Comparison of ENCODE assay signal across 22 cellular contexts in the genomic region with DNA sequence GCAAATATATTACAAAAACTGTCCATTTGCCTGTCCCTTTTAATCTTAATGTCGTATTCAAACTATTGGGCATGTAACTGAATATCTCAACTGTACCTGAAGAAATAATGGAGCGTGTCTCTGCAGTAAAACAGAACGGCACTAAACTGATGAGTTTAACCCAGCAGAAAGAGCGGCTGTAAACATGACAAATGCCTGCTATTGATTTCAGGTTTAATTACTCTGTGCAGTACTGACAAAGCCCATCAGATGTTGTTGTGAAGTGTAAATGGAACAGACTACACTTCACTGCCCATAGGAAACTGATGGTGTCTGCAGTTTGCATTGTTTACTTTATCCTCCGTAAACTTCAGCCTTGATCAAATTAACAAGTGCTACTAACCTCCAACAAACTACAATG.
A peak's percentile ranks its signal among the peaks of the same experiment; 100 is the strongest.
DNase-seq lines count a peak whose midpoint lies in the region; ATAC-seq and TF ChIP-seq lines count a peak whose summit lies in the region.
"Had no signal": no experiment of that assay in that cellular context is flagged by ENCODE, and none has a peak within 500 bp of the region (broad histone marks: within the 10 kb centered on the region; RNA-seq: fewer than 3 reads in every experiment).

No MANE protein-coding gene starts in this region.

- no peak overlapping the region for H3K27ac Mint-ChIP-seq in GM23338
- H3K27ac Mint-ChIP-seq: activated B cell treated with CpG ODN at 0.5 μM for 24 hours; activated CD8-positive, alpha-beta T cell treated with anti-CD3 and anti-CD28 coated beads, Interleukin-2, amount 10 ng/mL, durations not matched to agents 7 days and 5 days; activated naive CD4-positive, alpha-beta T cell treated with anti-CD3 and anti-CD28 coated beads, Interleukin-2, amount 50 U/mL, for 24 hours; brain; CD8-positive, alpha-beta memory T cell; naive thymus-derived CD4-positive, alpha-beta T cell; T-helper 17 cell had no signal

- H3F3A ChIP-seq in GM23338 (replicated peaks; ENCODE audit: low read depth), result no peaks in the 10 kb centered on the region

- TF ChIP-seq CTCF in GM23338 (conservative IDR thresholded peaks at IDR 0.05; ENCODE audit: low read depth in 2 of 2), result no peak
- TF ChIP-seq CTCF in esophagus muscularis mucosa (IDR thresholded peaks at IDR 0.05), result no peak

- H3K4me2 ChIP-seq in GM23338, result no peak overlapping the region

- no peak for TF ChIP-seq EP300 in esophagus muscularis mucosa (IDR thresholded peaks at IDR 0.05)

- H4K20me1 ChIP-seq in GM23338 (replicated peaks; ENCODE audit: insufficient read depth), result no peaks in the 10 kb centered on the region

- H3K4me1 ChIP-seq in GM23338 (ENCODE audit: insufficient read depth), result no peaks in the 10 kb centered on the region
- no peaks in the 10 kb centered on the region for H3K4me1 ChIP-seq in esophagus muscularis mucosa
- H3K4me1 ChIP-seq: parathyroid adenoma had no signal

- H3K9me2 ChIP-seq in GM23338 (ENCODE audit: insufficient read depth), result no peaks in the 10 kb centered on the region

- H3K9me3 ChIP-seq in esophagus muscularis mucosa, result peaks cover 0 to under 1% (median 0%) of the 10 kb centered on the region in 4 donors

- H3K27me3 ChIP-seq in GM23338 (ENCODE audit: insufficient read depth), result no peaks in the 10 kb centered on the region
- no peaks in the 10 kb centered on the region for H3K27me3 ChIP-seq in esophagus muscularis mucosa

- H3K4me3 ChIP-seq in GM23338 (no peak overlapping the region), esophagus muscularis mucosa (no peak overlapping the region)
- H3K4me3 ChIP-seq: coronary artery had no signal

- H3K27me3 Mint-ChIP-seq in GM23338 (ENCODE audit: insufficient read depth, low read depth, poor library complexity), result no peaks in the 10 kb centered on the region
- H3K27me3 Mint-ChIP-seq: activated B cell treated with CpG ODN at 0.5 μM for 24 hours; activated naive CD4-positive, alpha-beta T cell treated with anti-CD3 and anti-CD28 coated beads, Interleukin-2, amount 50 U/mL, for 24 hours; CD8-positive, alpha-beta memory T cell; naive thymus-derived CD4-positive, alpha-beta T cell; T-helper 17 cell had no signal

- H3K36me3 Mint-ChIP-seq in GM23338 (ENCODE audit: low read depth), result no peaks in the 10 kb centered on the region
- H3K36me3 Mint-ChIP-seq: activated naive CD4-positive, alpha-beta T cell treated with anti-CD3 and anti-CD28 coated beads, Interleukin-2, amount 50 U/mL, for 24 hours; brain; CD8-positive, alpha-beta memory T cell; naive thymus-derived CD4-positive, alpha-beta T cell had no signal

- no peaks in the 10 kb centered on the region for H3K79me2 ChIP-seq in GM23338 (replicated peaks; ENCODE audit: insufficient read depth)
- H3K79me2 ChIP-seq: parathyroid adenoma had no signal

- peak overlapping the region; percentile 40; the same call in 1 of the 2 replicates for H2AFZ ChIP-seq in GM23338
- H2AFZ ChIP-seq: parathyroid adenoma had no signal

- no peaks in the 10 kb centered on the region for H3K9me3 Mint-ChIP-seq in GM23338
- H3K9me3 Mint-ChIP-seq: activated B cell treated with CpG ODN at 0.5 μM for 24 hours; activated naive CD4-positive, alpha-beta T cell treated with anti-CD3 and anti-CD28 coated beads, Interleukin-2, amount 50 U/mL, for 24 hours; brain had no signal

- H3K27ac ChIP-seq in GM23338 (ENCODE audit: low read depth), result no peak overlapping the region
- H3K27ac ChIP-seq in esophagus muscularis mucosa (replicated peaks in 1 of 4), result no peak overlapping the region
- H3K27ac ChIP-seq: coronary artery, parathyroid adenoma had no signal

- no peak overlapping the region for H3K4me3 Mint-ChIP-seq in GM23338
- H3K4me3 Mint-ChIP-seq: activated B cell treated with CpG ODN at 0.5 μM for 24 hours; activated CD8-positive, alpha-beta T cell treated with anti-CD3 and anti-CD28 coated beads, Interleukin-2, amount 10 ng/mL, durations not matched to agents 7 days and 5 days; activated naive CD4-positive, alpha-beta T cell treated with anti-CD3 and anti-CD28 coated beads, Interleukin-2, amount 50 U/mL, for 24 hours; brain; CD8-positive, alpha-beta memory T cell; naive thymus-derived CD4-positive, alpha-beta T cell; T-helper 17 cell had no signal

- intact Hi-C loops in esophagus muscularis mucosa (cut with DNase I), result no loop called here

- H3K36me3 ChIP-seq in GM23338 (ENCODE audit: insufficient read depth) (no peaks in the 10 kb centered on the region), esophagus muscularis mucosa (no peaks in the 10 kb centered on the region)

- WGBS in esophagus muscularis mucosa, result 78% methylated on average over 5 of the region's 5 CpGs

- no peaks in the 10 kb centered on the region for H3K4me1 Mint-ChIP-seq in GM23338
- H3K4me1 Mint-ChIP-seq: activated B cell treated with CpG ODN at 0.5 μM for 24 hours; activated naive CD4-positive, alpha-beta T cell treated with anti-CD3 and anti-CD28 coated beads, Interleukin-2, amount 50 U/mL, for 24 hours; CD8-positive, alpha-beta memory T cell; naive thymus-derived CD4-positive, alpha-beta T cell; T-helper 17 cell had no signal

- TF ChIP-seq POLR2A in esophagus muscularis mucosa (IDR thresholded peaks at IDR 0.05; ENCODE audit: low read depth), result no peak

- no peak for ATAC-seq in GM23338
- no peak for ATAC-seq in GM18517 (IDR thresholded peaks at IDR 0.05; ENCODE audit: unreplicated experiment)
- ATAC-seq: activated CD8-positive, alpha-beta T cell treated with anti-CD3 and anti-CD28 coated beads, Interleukin-2, amount 10 ng/mL, durations not matched to agents 7 days and 5 days; naive thymus-derived CD4-positive, alpha-beta T cell; Right ventricle myocardium inferior; T-helper 17 cell had no signal

- no peak for DNase-seq in GM23338 (ENCODE audit: low spot score)
- peak; percentile 82 for DNase-seq in NCI-H146 treated with DMSO at 0.1 percent for 48 hours (lab: John Stamatoyannopoulos, UW; ENCODE audit: unreplicated experiment)
- DNase-seq in NCI-H510A (lab: John Stamatoyannopoulos, UW), result peak; percentile 75
- peak; percentile 90 for DNase-seq in left kidney (ENCODE audit: low read depth, low spot score)
- DNase-seq in esophagus muscularis mucosa (ENCODE audit: extremely low spot score), result no peak
- DNase-seq in stimulated activated CD4-positive, alpha-beta T cell treated with anti-CD3 and anti-CD28 coated beads, Interleukin-1b, Interleukin-23, amount 100 ng/mL, for 48 hours, result no peak
- no peak for DNase-seq in T-helper 2 cell
- DNase-seq: activated B cell treated with CpG ODN at 0.5 μM for 24 hours; activated CD8-positive, alpha-beta T cell treated with anti-CD3 and anti-CD28 coated beads, Interleukin-2, amount 10 ng/mL, durations not matched to agents 7 days and 5 days; activated T-cell treated with anti-CD3 and anti-CD28 coated beads, Interleukin-2, amount 50 U/mL, for 48 hours; CD8-positive, alpha-beta memory T cell; hippocampal formation; KG1; naive thymus-derived CD4-positive, alpha-beta T cell; stimulated activated CD4-positive, alpha-beta T cell treated with anti-CD3 and anti-CD28 coated beads, Interleukin-4, amount 100 ng/mL, for 1 hour; T-helper 17 cell had no signal

TF ChIP-seq in GM23338, 12 proteins besides CTCF, POLR2A, EP300 and RAD21 (continues in another document):
- TF ChIP-seq JUNB (IDR thresholded peaks at IDR 0.05; ENCODE audit: unreplicated experiment), result no peak
- TF ChIP-seq CREB1 (CRISPR knock-in tag; IDR thresholded peaks at IDR 0.05; ENCODE audit: low read depth), result no peak
- TF ChIP-seq STAT1 (IDR thresholded peaks at IDR 0.05; ENCODE audit: unreplicated experiment), result no peak
- TF ChIP-seq, protein P1, sequence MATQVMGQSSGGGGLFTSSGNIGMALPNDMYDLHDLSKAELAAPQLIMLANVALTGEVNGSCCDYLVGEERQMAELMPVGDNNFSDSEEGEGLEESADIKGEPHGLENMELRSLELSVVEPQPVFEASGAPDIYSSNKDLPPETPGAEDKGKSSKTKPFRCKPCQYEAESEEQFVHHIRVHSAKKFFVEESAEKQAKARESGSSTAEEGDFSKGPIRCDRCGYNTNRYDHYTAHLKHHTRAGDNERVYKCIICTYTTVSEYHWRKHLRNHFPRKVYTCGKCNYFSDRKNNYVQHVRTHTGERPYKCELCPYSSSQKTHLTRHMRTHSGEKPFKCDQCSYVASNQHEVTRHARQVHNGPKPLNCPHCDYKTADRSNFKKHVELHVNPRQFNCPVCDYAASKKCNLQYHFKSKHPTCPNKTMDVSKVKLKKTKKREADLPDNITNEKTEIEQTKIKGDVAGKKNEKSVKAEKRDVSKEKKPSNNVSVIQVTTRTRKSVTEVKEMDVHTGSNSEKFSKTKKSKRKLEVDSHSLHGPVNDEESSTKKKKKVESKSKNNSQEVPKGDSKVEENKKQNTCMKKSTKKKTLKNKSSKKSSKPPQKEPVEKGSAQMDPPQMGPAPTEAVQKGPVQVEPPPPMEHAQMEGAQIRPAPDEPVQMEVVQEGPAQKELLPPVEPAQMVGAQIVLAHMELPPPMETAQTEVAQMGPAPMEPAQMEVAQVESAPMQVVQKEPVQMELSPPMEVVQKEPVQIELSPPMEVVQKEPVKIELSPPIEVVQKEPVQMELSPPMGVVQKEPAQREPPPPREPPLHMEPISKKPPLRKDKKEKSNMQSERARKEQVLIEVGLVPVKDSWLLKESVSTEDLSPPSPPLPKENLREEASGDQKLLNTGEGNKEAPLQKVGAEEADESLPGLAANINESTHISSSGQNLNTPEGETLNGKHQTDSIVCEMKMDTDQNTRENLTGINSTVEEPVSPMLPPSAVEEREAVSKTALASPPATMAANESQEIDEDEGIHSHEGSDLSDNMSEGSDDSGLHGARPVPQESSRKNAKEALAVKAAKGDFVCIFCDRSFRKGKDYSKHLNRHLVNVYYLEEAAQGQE (IDR thresholded peaks at IDR 0.05; ENCODE audit: unreplicated experiment), result no peak
- TF ChIP-seq, protein P2, sequence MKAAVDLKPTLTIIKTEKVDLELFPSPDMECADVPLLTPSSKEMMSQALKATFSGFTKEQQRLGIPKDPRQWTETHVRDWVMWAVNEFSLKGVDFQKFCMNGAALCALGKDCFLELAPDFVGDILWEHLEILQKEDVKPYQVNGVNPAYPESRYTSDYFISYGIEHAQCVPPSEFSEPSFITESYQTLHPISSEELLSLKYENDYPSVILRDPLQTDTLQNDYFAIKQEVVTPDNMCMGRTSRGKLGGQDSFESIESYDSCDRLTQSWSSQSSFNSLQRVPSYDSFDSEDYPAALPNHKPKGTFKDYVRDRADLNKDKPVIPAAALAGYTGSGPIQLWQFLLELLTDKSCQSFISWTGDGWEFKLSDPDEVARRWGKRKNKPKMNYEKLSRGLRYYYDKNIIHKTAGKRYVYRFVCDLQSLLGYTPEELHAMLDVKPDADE (IDR thresholded peaks at IDR 0.05), result no peak
- no peak for TF ChIP-seq EZH2phosphoT487 (IDR thresholded peaks at IDR 0.05; ENCODE audit: unreplicated experiment)
- TF ChIP-seq EZH2 (IDR thresholded peaks at IDR 0.05; ENCODE audit: low read depth, unreplicated experiment), result no peak

Comparison
In these comparisons a context has a peak if more than half of its experiments do, and no peak if none do; other contexts are left out.
1. DNase-seq: peak in NCI-H146 treated with DMSO at 0.1 percent for 48 hours (single experiment), NCI-H510A (single experiment) and left kidney (single experiment); none in GM23338 (single experiment), esophagus muscularis mucosa (single experiment), stimulated activated CD4-positive, alpha-beta T cell treated with anti-CD3 and anti-CD28 coated beads, Interleukin-1b, Interleukin-23, amount 100 ng/mL, for 48 hours (single experiment) and T-helper 2 cell (0 of 5).